Comparison of ENCODE assay signal across 9 cellular contexts in the genomic region with DNA sequence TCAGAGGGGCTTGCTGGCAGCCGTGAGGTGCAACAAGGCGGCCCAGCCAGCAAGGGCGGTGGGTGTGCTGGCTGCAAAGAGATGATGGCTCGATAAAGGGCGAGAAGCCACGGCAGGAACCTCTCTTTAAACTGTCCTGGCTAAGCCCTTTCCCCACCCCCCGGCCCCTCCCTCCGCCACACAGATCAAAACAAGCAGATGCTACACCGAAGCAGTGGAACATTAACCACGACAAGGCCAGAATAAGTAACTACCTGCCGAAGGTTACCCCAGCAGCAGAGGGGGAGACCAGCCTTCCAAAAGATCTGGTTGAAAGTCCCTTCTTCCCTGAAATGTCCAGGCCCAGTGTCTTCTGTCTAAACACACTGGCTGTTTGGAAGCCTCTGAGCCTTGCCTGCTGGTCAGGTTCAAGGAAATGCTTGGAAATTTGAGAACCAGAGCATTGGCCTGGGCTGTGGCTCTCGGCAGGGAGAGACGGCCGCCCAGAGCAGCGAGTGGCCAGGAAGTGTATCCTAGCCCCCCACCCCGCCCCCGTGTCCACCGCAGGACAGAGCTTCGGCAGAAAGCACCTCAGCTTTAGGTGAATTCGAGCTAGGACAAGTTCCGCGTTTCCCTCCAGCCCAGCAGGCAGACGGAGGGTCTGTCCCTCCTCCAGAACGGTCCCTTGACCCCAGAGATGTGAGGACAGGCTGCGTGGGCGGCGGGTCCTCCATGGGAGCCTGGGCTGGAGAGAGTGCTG. TPM values are rescaled to one million over a fixed set of nuclear protein-coding genes. Genes with fewer than 3 reads are reported as not detected.
A peak's percentile ranks its signal among the peaks of the same experiment; 100 is the strongest.
DNase-seq lines count a peak whose midpoint lies in the region; ATAC-seq, FAIRE-seq and TF ChIP-seq lines count a peak whose summit lies in the region.
"Had no signal": no experiment of that assay in that cellular context is flagged by ENCODE, and none has a peak within 500 bp of the region (broad histone marks: within the 10 kb centered on the region; RNA-seq: fewer than 3 reads in every experiment).

No MANE protein-coding gene starts in this region.

- H3K4me1 ChIP-seq in heart right ventricle: peaks cover 14 to 48% (median 39%) of the 10 kb centered on the region in 9 donors
- peaks cover 6% of the 10 kb centered on the region for H3K4me1 ChIP-seq in mesodermal cell (ENCODE audit: control insufficient read depth, insufficient read depth, low read length, poor library complexity, severe bottlenecking)

- no peak for TF ChIP-seq CTCF in heart right ventricle (IDR thresholded peaks at IDR 0.05)

- H3K36me3 Mint-ChIP-seq in dendritic cell treated with granulocyte-macrophage colony-stimulating factor and Interleukin-4, amounts not matched to agents 40 ng/mL and 50 ng/mL, for 4 days (ENCODE audit: low read depth): peaks cover 68% of the 10 kb centered on the region

- H3K27me3 Mint-ChIP-seq in dendritic cell treated with granulocyte-macrophage colony-stimulating factor and Interleukin-4, amounts not matched to agents 40 ng/mL and 50 ng/mL, for 4 days: peaks cover 15% of the 10 kb centered on the region

- WGBS in heart right ventricle, 2 donors: 41 to 43% methylated on average over 27 of the region's 27 CpGs
- 24 to 34% methylated on average over 23 to 27 of the region's 27 CpGs for WGBS in mesodermal cell (ENCODE audit: insufficient coverage in 2 of 2), 2 experiments

- peak overlapping the region; percentile 35 for H3K27ac Mint-ChIP-seq in dendritic cell treated with granulocyte-macrophage colony-stimulating factor and Interleukin-4, amounts not matched to agents 40 ng/mL and 50 ng/mL, for 4 days
- H3K27ac Mint-ChIP-seq: activated B cell treated with CpG ODN at 0.5 μM for 24 hours had no signal

- peak overlapping the region; percentile 88 for H3K4me3 Mint-ChIP-seq in dendritic cell treated with granulocyte-macrophage colony-stimulating factor and Interleukin-4, amounts not matched to agents 40 ng/mL and 50 ng/mL, for 4 days
- H3K4me3 Mint-ChIP-seq: activated B cell treated with CpG ODN at 0.5 μM for 24 hours had no signal

- peaks cover 0 to 55% (median 32%) of the 10 kb centered on the region in 9 donors for H3K36me3 ChIP-seq in heart right ventricle
- H3K36me3 ChIP-seq in mesodermal cell (ENCODE audit: control insufficient read depth, insufficient read depth, low read length): peaks cover 15% of the 10 kb centered on the region

- H3K9me3 Mint-ChIP-seq in dendritic cell treated with granulocyte-macrophage colony-stimulating factor and Interleukin-4, amounts not matched to agents 40 ng/mL and 50 ng/mL, for 4 days: no peaks in the 10 kb centered on the region
- H3K9me3 Mint-ChIP-seq: activated B cell treated with CpG ODN at 0.5 μM for 24 hours had no signal

- H3K4me1 Mint-ChIP-seq in dendritic cell treated with granulocyte-macrophage colony-stimulating factor and Interleukin-4, amounts not matched to agents 40 ng/mL and 50 ng/mL, for 4 days (ENCODE audit: low read depth): peaks cover 69% of the 10 kb centered on the region

- H3K27me3 ChIP-seq in heart right ventricle: peaks cover 0 to 26% (median 0%) of the 10 kb centered on the region in 7 donors

- ATAC-seq in heart right ventricle (peak in 1 of 8 donors; percentile 13), Right ventricle myocardium inferior (no peak), GM19351 (IDR thresholded peaks at IDR 0.05; ENCODE audit: unreplicated experiment) (no peak)

- H3K4me3 ChIP-seq in heart right ventricle (peak overlapping the region; percentile 51 to 90 (median 72)), mesodermal cell (ENCODE audit: extremely low read depth, insufficient read depth, low read length, poor library complexity, severe bottlenecking) (peak overlapping the region; percentile 51)

- peak overlapping the region in 4 of 10 donors; percentile 41 to 92 (median 66) for H3K27ac ChIP-seq in heart right ventricle
- H3K27ac ChIP-seq in mesodermal cell (ENCODE audit: low read depth, low read length, severe bottlenecking): no peak overlapping the region

- FAIRE-seq in urothelium cell line (lab: Jason Lieb, UNC): no peak

- intact Hi-C loops in heart right ventricle (cut with DNase I) (loop anchor here in 3 of 10 donors (5.0 kb wide), 2 partner anchors 38 to 42 kb away; no protein-coding TSS in a partner anchor), Right ventricle myocardium inferior (cut with DNase I) (loop anchor here (5.0 kb wide), 1 partner anchor 38 kb away; no protein-coding TSS in a partner anchor)
- intact Hi-C loops in dendritic cell treated with granulocyte-macrophage colony-stimulating factor and Interleukin-4, amounts not matched to agents 40 ng/mL and 50 ng/mL, for 4 days (cut with micrococcal nuclease): no loop called here

- H3K9me3 ChIP-seq in heart right ventricle (no peaks in the 10 kb centered on the region), mesodermal cell (ENCODE audit: control insufficient read depth, low read length) (no peaks in the 10 kb centered on the region)

- no peak for DNase-seq in heart right ventricle
- DNase-seq in Right ventricle myocardium inferior (ENCODE audit: missing footprints): no peak
- DNase-seq in urothelium cell line (ENCODE audit: low spot score): peak; percentile 25
- DNase-seq in DMS153 (lab: John Stamatoyannopoulos, UW): no peak
- DNase-seq in NCI-H146 (lab: John Stamatoyannopoulos, UW): no peak
- DNase-seq: activated B cell treated with CpG ODN at 0.5 μM for 24 hours had no signal

RNA-seq across cellular contexts. Expression of a gene that starts 2.1 kb away (rescaled TPM):
- 10 to 100 TPM; 12.4 to 59.8 (median 19.2) TPM for total RNA-seq in heart right ventricle
- 10 to 100 TPM; 12.7 to 24.0 TPM for polyA plus RNA-seq in heart right ventricle
- 26.1 TPM for total RNA-seq in Right ventricle myocardium inferior
- 7.3 TPM for polyA plus RNA-seq in mesodermal cell (2013, experiment 1 of 2)
- polyA plus RNA-seq in mesodermal cell (2013, experiment 2 of 2): 4.9 TPM
